In genomic region chr6:3798211-3798909, GRCh38 we compare ENCODE assay signal across 13 cellular contexts. TPM values are rescaled to one million over a fixed set of nuclear protein-coding genes. Genes with fewer than 3 reads are reported as not detected.
DNase-seq lines count a peak whose midpoint lies in the region; ATAC-seq and TF ChIP-seq lines count a peak whose summit lies in the region.
"Had no signal": no experiment of that assay in that cellular context is flagged by ENCODE, and none has a peak within 500 bp of the region (broad histone marks: within the 10 kb centered on the region; RNA-seq: fewer than 3 reads in every experiment).

No MANE protein-coding gene starts in this region.

- H3K27me3 ChIP-seq in heart right ventricle: no peaks in the 10 kb centered on the region
- no peaks in the 10 kb centered on the region for H3K27me3 ChIP-seq in layer of hippocampus (ENCODE audit: control insufficient read depth, insufficient read depth, low read length)
- no peaks in the 10 kb centered on the region for H3K27me3 ChIP-seq in transverse colon

- H3K4me3 ChIP-seq in heart right ventricle (no peak overlapping the region), transverse colon (no peak overlapping the region)

- CTCF ChIA-PET in RWPE1 (lab: Yijun Ruan, JAX): no interaction called here

- 70 to 73% methylated on average over 8 of the region's 8 CpGs for WGBS in heart right ventricle, 2 donors
- WGBS in transverse colon (ENCODE audit: low coverage in 1 of 2), 2 donors: 78 to 82% methylated on average over 6 to 8 of the region's 8 CpGs

- no peak for TF ChIP-seq EP300 in transverse colon (IDR thresholded peaks at IDR 0.05; ENCODE audit: low read depth)

- in situ Hi-C loops in transverse colon (cut with MboI; ENCODE audit: low pct_ligation_motif_present in 1 of 4, low pct_unique_long_range_greater_than_20kb in 1 of 4, low sequenced_read_pairs in 3 of 4): no loop called here

- H3K4me1 ChIP-seq in heart right ventricle (peaks cover 6 to 71% (median 35%) of the 10 kb centered on the region in 9 donors), transverse colon (no peaks in the 10 kb centered on the region)

- TF ChIP-seq CTCF in heart right ventricle (IDR thresholded peaks at IDR 0.05) (no peak), RWPE1 (conservative IDR thresholded peaks at IDR 0.05; ENCODE audit: low read depth) (no peak), transverse colon (IDR thresholded peaks at IDR 0.05) (no peak)

- intact Hi-C loops in heart right ventricle (cut with DNase I) (loop anchor here in 4 of 10 donors (2.0 to 5.0 kb wide), 3 partner anchors 36 to 48 kb away; partner anchors contain the start of gene PXDC1 (in 3 of the 4)), cardiac septum (cut with DNase I) (no loop called here), transverse colon (cut with DNase I; ENCODE audit: low total_unique reads) (no loop called here)

- ATAC-seq in heart right ventricle: peak in 5 of 8 donors; percentile 31 to 56 (median 45)
- ATAC-seq in GM21360 (IDR thresholded peaks at IDR 0.05; ENCODE audit: unreplicated experiment): no peak

- DNase-seq in heart right ventricle (no peak), cardiac septum (ENCODE audit: low spot score) (no peak), RWPE1 (ENCODE audit: low spot score) (no peak), SW 1271 (lab: John Stamatoyannopoulos, UW) (no peak), transverse colon (no peak)
- no peak for DNase-seq in activated T-cell treated with anti-CD3 and anti-CD28 coated beads, Interleukin-2, amount 50 U/mL, for 48 hours
- DNase-seq: activated naive CD4-positive, alpha-beta T cell treated with anti-CD3 and anti-CD28 coated beads, Interleukin-2, amount 10 ng/mL, durations not matched to agents 7 days and 5 days; GOT3; immature natural killer cell; NCI-H82; stimulated activated naive CD4-positive, alpha-beta T cell had no signal

- H3K27ac ChIP-seq in heart right ventricle: peak overlapping the region in 7 of 10 donors; percentile 0 to 56 (median 27)
- peak overlapping the region; percentile 83 for H3K27ac ChIP-seq in RWPE1
- peak overlapping the region; percentile 44 for H3K27ac ChIP-seq in layer of hippocampus (ENCODE audit: low read depth, low read length)
- H3K27ac ChIP-seq in transverse colon: no peak overlapping the region

- H3K36me3 ChIP-seq in heart right ventricle (no peaks in the 10 kb centered on the region), transverse colon (no peaks in the 10 kb centered on the region)

- H3K9me3 ChIP-seq in heart right ventricle (no peaks in the 10 kb centered on the region), transverse colon (no peaks in the 10 kb centered on the region)

- POLR2A ChIA-PET in RWPE1 (lab: Yijun Ruan, JAX; ENCODE audit: low non-redundant PET): interaction anchor here (0.7 kb wide), 1 partner anchor 641 kb away, joined by 3 read pairs; the partner anchor contains the start of gene TUBB2A

- TF ChIP-seq POLR2A in transverse colon (IDR thresholded peaks at IDR 0.05): no peak

RNA-seq across cellular contexts. Expression of gene PXDC1, which starts 46.8 kb away (rescaled TPM):
- 10 to 100 TPM; 11.3 to 39.5 (median 21.7) TPM for total RNA-seq in heart right ventricle
- polyA plus RNA-seq in heart right ventricle: 10 to 100 TPM; 17.5 to 69.9 TPM
- total RNA-seq in cardiac septum: 31.7 TPM
- 10 to 100 TPM; 14.6 to 85.4 (median 44.3) TPM for total RNA-seq in transverse colon
- polyA plus RNA-seq: immature natural killer cell had no signal

RNA-seq across cellular contexts. Expression of gene FAM50B, which starts 50.8 kb away (rescaled TPM):
- total RNA-seq in heart right ventricle: 10 to 100 TPM; 13.2 to 31.3 (median 22.4) TPM
- 10 to 100 TPM in 1 of 2 donors, 1 to 10 TPM in 1; 5.9 to 25.3 TPM for polyA plus RNA-seq in heart right ventricle
- total RNA-seq in cardiac septum: 18.2 TPM
- total RNA-seq in transverse colon: 1 to 10 TPM in 3 of 4 donors, not detected in 1; 3.4 to 6.4 (median 5.2) TPM

Comparison
In these comparisons a context has a peak if more than half of its experiments do, and no peak if none do; other contexts are left out.
1. H3K27ac ChIP-seq: peak in heart right ventricle (7 of 10), RWPE1 (single experiment) and layer of hippocampus (single experiment); none in transverse colon (0 of 4).